ENCODE assay signal across 20 cellular contexts in genomic region chr17:14923981-14924380, GRCh38.
DNase-seq lines count a peak whose midpoint lies in the region; ATAC-seq, FAIRE-seq and TF ChIP-seq lines count a peak whose summit lies in the region.
"Had no signal": no experiment of that assay in that cellular context is flagged by ENCODE, and none has a peak within 500 bp of the region (broad histone marks: within the 10 kb centered on the region; RNA-seq: fewer than 3 reads in every experiment).

No MANE protein-coding gene starts in this region.

- H3K36me3 ChIP-seq in bronchial epithelial cell (ENCODE audit: control insufficient read depth, insufficient read depth, low read length) (no peaks in the 10 kb centered on the region), body of pancreas (replicated peaks in 1 of 2; ENCODE audit: insufficient read depth in 1 of 2, low read depth in 2 of 2) (no peaks in the 10 kb centered on the region)
- H3K36me3 ChIP-seq: HAP-1 had no signal

- H3K27ac ChIP-seq in body of pancreas: no peak overlapping the region
- H3K27ac ChIP-seq: C4-2B, HL-60, RWPE1 had no signal

- no peak for TF ChIP-seq POLR2A in body of pancreas (IDR thresholded peaks at IDR 0.05)

- peaks cover 5% of the 10 kb centered on the region; the same call in 1 of the 2 replicates for H3K27me3 Mint-ChIP-seq in HFFc6 (ENCODE audit: insufficient read depth)

- no peak for TF ChIP-seq CTCF in HFFc6 (IDR thresholded peaks at IDR 0.05)
- no peak for TF ChIP-seq CTCF in bronchial epithelial cell (IDR thresholded peaks at IDR 0.05; ENCODE audit: insufficient read depth, low read length, severe bottlenecking)
- no peak for TF ChIP-seq CTCF in body of pancreas (IDR thresholded peaks at IDR 0.05)

- H3K27ac Mint-ChIP-seq in HFFc6: no peak overlapping the region

- H3K9me3 ChIP-seq in body of pancreas: no peaks in the 10 kb centered on the region
- H3K9me3 ChIP-seq: HAP-1 had no signal

- H3K4me1 ChIP-seq in body of pancreas: peaks cover 36% of the 10 kb centered on the region
- H3K4me1 ChIP-seq: HAP-1 had no signal

- no peak overlapping the region for H3K4me3 Mint-ChIP-seq in HFFc6

- no peak for FAIRE-seq in bronchial epithelial cell (lab: Jason Lieb, UNC)
- FAIRE-seq: HTR-8/SVneo had no signal

- intact Hi-C loops in body of pancreas (cut with DNase I): no loop called here

- H3K4me3 ChIP-seq in bronchial epithelial cell (ENCODE audit: low read depth, low read length) (no peak overlapping the region), skeletal muscle cell (ENCODE audit: low read depth, low read length) (no peak overlapping the region), body of pancreas (no peak overlapping the region)
- H3K4me3 ChIP-seq: HAP-1 had no signal

- H3K9me3 Mint-ChIP-seq in HFFc6: peaks cover 8% of the 10 kb centered on the region

- DNase-seq in HFFc6 (peak; percentile 7), bronchial epithelial cell (ENCODE audit: low read depth) (peak; percentile 59), fibroblast of the conjunctiva (ENCODE audit: low read depth) (peak; percentile 22), skeletal muscle cell (ENCODE audit: low read depth) (peak; percentile 81), body of pancreas (no peak), COLO668 (lab: John Stamatoyannopoulos, UW; ENCODE audit: unreplicated experiment) (no peak)
- DNase-seq: DMS 273 treated with DMSO at 0.1 percent for 48 hours, NCI-H1436, NCI-H2029 treated with DMSO at 0.1 percent for 48 hours, NCI-H2171 treated with DMSO at 0.1 percent for 48 hours, NCI-H446 treated with DMSO at 0.1 percent for 48 hours, NCI-H748 treated with DMSO at 0.1 percent for 48 hours, PC-3 had no signal

- ATAC-seq in body of pancreas (no peak), GM19324 (IDR thresholded peaks at IDR 0.05; ENCODE audit: low FRiP score, unreplicated experiment) (no peak), GM18907 (IDR thresholded peaks at IDR 0.05; ENCODE audit: unreplicated experiment) (no peak)
- ATAC-seq: PC-3 had no signal

- peaks cover 7% of the 10 kb centered on the region; the same call in 1 of the 2 replicates for H3K36me3 Mint-ChIP-seq in HFFc6 (ENCODE audit: low read depth)

- 69 to 72% methylated on average over 3 of the region's 3 CpGs for WGBS in body of pancreas, 2 donors

- H3K27me3 ChIP-seq in bronchial epithelial cell (ENCODE audit: control insufficient read depth, insufficient read depth, low read length): no peaks in the 10 kb centered on the region
- H3K27me3 ChIP-seq in body of pancreas: no peaks in the 10 kb centered on the region

- peaks cover 14% of the 10 kb centered on the region for H3K4me1 Mint-ChIP-seq in HFFc6 (ENCODE audit: low read depth)

Comparison
In these comparisons a context has a peak if more than half of its experiments do, and no peak if none do; other contexts are left out.
1. DNase-seq: peak in HFFc6 (single experiment), bronchial epithelial cell (single experiment), fibroblast of the conjunctiva (single experiment) and skeletal muscle cell (single experiment); none in body of pancreas (0 of 4) and COLO668 (single experiment).